ENCODE assay signal across 7 cellular contexts in the genomic region with DNA sequence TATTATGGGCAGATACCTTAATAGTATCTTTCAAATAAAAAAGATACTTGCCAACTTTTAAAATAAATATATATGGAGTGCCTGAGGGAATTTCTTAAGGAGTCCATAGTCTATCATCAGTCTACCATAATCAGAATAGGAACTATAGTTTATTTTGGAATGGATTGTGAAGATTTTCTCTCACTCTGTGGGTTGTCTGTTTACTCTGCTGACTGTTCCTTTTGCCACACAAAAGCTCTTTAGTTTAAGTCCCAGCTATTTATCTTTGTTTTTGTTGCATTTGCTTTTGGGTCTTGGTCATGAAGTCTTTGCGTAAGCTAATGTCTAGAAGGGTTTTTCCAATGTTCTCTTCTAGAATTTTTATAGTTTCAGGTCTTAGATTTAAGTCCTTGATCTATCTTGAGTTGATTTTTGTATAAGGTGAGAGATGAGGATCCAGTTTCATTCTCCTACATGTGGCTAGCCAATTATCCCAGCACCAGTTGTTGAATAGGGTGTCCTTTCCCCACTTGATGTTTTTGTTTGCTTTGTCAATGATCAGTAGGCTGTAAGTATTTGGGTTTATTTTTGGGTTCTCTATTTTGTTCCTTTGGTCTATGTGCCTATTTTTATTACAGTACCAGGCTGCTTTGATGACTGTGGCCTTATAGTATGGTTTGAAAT. TPM values are rescaled to one million over a fixed set of nuclear protein-coding genes. Genes with fewer than 3 reads are reported as not detected.
A peak's percentile ranks its signal among the peaks of the same experiment; 100 is the strongest.
DNase-seq lines count a peak whose midpoint lies in the region; TF ChIP-seq lines count a peak whose summit lies in the region.
"Not testable (repeated sequence)": the region's sequence is repeated elsewhere in the genome, so short reads cannot be mapped to it uniquely, and the experiment has no call there.

No MANE protein-coding gene starts in this region.

- H3K4me1 ChIP-seq in BLaER1 (0 out of 2 replicates have a peak, but pooled peaks cover 31% of the 10 kb centered on the region), hepatocyte (ENCODE audit: insufficient read depth) (peaks cover 22% of the 10 kb centered on the region)
- not testable (repeated sequence) for H3K4me1 ChIP-seq in HEK293 (ENCODE audit: control insufficient read depth, insufficient read depth, low read length)

- H3K27ac Mint-ChIP-seq in osteocyte (ENCODE audit: unreplicated experiment), result peak overlapping the region; percentile 86

- H3K79me2 ChIP-seq in hepatocyte, result peaks cover 100% of the 10 kb centered on the region

- peaks cover 53% of the 10 kb centered on the region for H3K4me1 Mint-ChIP-seq in osteocyte (ENCODE audit: unreplicated experiment)

- POLR2A ChIA-PET in HEK293 (lab: Yijun Ruan, JAX), result not testable (repeated sequence)

- not testable (repeated sequence) for H3K9ac ChIP-seq in BLaER1

- not testable (repeated sequence) for H3K4me2 ChIP-seq in BLaER1, hepatocyte

- TF ChIP-seq CTCF in HEK293 (tag by site-specific recombination; IDR thresholded peaks at IDR 0.05); astrocyte of the spinal cord (IDR thresholded peaks at IDR 0.05; ENCODE audit: low read depth, low read length); hepatocyte (IDR thresholded peaks at IDR 0.05; ENCODE audit: poor library complexity); osteocyte (IDR thresholded peaks at IDR 0.05): not testable (repeated sequence)

- not testable (repeated sequence) for H2AFZ ChIP-seq in hepatocyte

- not testable (repeated sequence) for H3K9me2 ChIP-seq in hepatocyte (replicated peaks; ENCODE audit: insufficient read depth)

- not testable (repeated sequence) for H3K27me3 Mint-ChIP-seq in osteocyte (ENCODE audit: unreplicated experiment)

- H3K9me3 Mint-ChIP-seq in osteocyte (ENCODE audit: unreplicated experiment), result not testable (repeated sequence)

- H3K4me3 Mint-ChIP-seq in osteocyte (ENCODE audit: unreplicated experiment), result not testable (repeated sequence)

- H3K4me3 ChIP-seq in BLaER1; HEK293 (ENCODE audit: low read depth, low read length); astrocyte of the spinal cord (ENCODE audit: low read depth, low read length); hepatocyte: not testable (repeated sequence)

- peaks cover 17% of the 10 kb centered on the region for H3K9me3 ChIP-seq in BLaER1
- H3K9me3 ChIP-seq in HEK293 (ENCODE audit: control insufficient read depth, insufficient read depth, low read depth, low read length); hepatocyte (ENCODE audit: low read depth): not testable (repeated sequence)

- H4K20me1 ChIP-seq in BLaER1, result not testable (repeated sequence)
- peaks cover 29% of the 10 kb centered on the region for H4K20me1 ChIP-seq in hepatocyte (ENCODE audit: insufficient read depth, poor library complexity, severe bottlenecking)

- in situ Hi-C loops in SK-MEL-5 (cut with HindIII; ENCODE audit: low pct_unique_long_range_greater_than_20kb, low sequenced_read_pairs); astrocyte of the spinal cord (cut with HindIII; ENCODE audit: low sequenced_read_pairs): not testable (repeated sequence)

- 97% methylated on average over 1 of the region's 1 CpG for WGBS in hepatocyte (ENCODE audit: low lambda C conversion rate, missing lambda C conversion rate)

- DNase-seq in NCI-H345 (lab: John Stamatoyannopoulos, UW) (peak; percentile 21), SK-MEL-5 (ENCODE audit: low read depth, low spot score) (peak; percentile 66), astrocyte of the spinal cord (ENCODE audit: low read depth, low spot score) (peak; percentile 61)
- DNase-seq in hepatocyte (ENCODE audit: low spot score); osteocyte (ENCODE audit: extremely low spot score, unreplicated experiment): not testable (repeated sequence)

- H3K27ac ChIP-seq in BLaER1, result 0 out of 2 replicates have a peak overlapping the region, but pooled peaks have one; percentile 9
- H3K27ac ChIP-seq in HEK293 (ENCODE audit: extremely low read depth, low read depth, low read length), result not testable (repeated sequence)
- peak overlapping the region; percentile 0 for H3K27ac ChIP-seq in hepatocyte

- peaks cover 21% of the 10 kb centered on the region for H3K36me3 ChIP-seq in BLaER1
- not testable (repeated sequence) for H3K36me3 ChIP-seq in HEK293 (ENCODE audit: control insufficient read depth in 2 of 2, insufficient read depth in 1 of 2, low read length in 2 of 2); hepatocyte (replicated peaks; ENCODE audit: insufficient read depth, low read depth)

- CTCF ChIA-PET in HEK293 (lab: Yijun Ruan, JAX), result not testable (repeated sequence)

- peaks cover 15% of the 10 kb centered on the region for H3K36me3 Mint-ChIP-seq in osteocyte (ENCODE audit: unreplicated experiment)

- H3K27me3 ChIP-seq in BLaER1, hepatocyte: not testable (repeated sequence)

TF ChIP-seq in HEK293, 187 proteins besides CTCF, POLR2A, EP300 and RAD21:
- TF ChIP-seq SCRT1 (tag by site-specific recombination; IDR thresholded peaks at IDR 0.05; ENCODE audit: borderline replicate concordance) (peak; percentile 71; the same call in 1 of the 2 replicates), ZBTB8A (tag by site-specific recombination; IDR thresholded peaks at IDR 0.05) (0 out of 2 replicates have a peak, but pooled peaks have one; percentile 14), FEZF1 (tag by site-specific recombination; IDR thresholded peaks at IDR 0.05) (peak; percentile 94), SCRT2 (tag by site-specific recombination; IDR thresholded peaks at IDR 0.05) (peak; percentile 62; the same call in 1 of the 2 replicates), OSR2 (tag by site-specific recombination; IDR thresholded peaks at IDR 0.05) (0 out of 2 replicates have a peak, but pooled peaks have one; percentile 9), PRDM6 (tag by site-specific recombination; IDR thresholded peaks at IDR 0.05) (peak; percentile 57)

RNA-seq across cellular contexts. Expression of gene MPZL1, which starts 20.7 kb away (rescaled TPM):
- 104 and 123 TPM in 2 replicates for total RNA-seq in SK-MEL-5 (2014; rRNA removed; shearing (Covaris generic))
- polyA plus RNA-seq in SK-MEL-5 (2015; cell fraction: cytosol; rRNA removed), result 89.4 and 121 TPM in 2 replicates
- polyA plus RNA-seq in SK-MEL-5 (2015; cell fraction: nucleus; rRNA removed), result 41.1 and 50.4 TPM in 2 replicates
- total RNA-seq in hepatocyte (147 and 176 TPM in 2 replicates), osteocyte (147 and 155 TPM in 2 replicates)
- polyA plus RNA-seq in hepatocyte, result 202 and 245 TPM in 2 replicates
